In the genomic region with DNA sequence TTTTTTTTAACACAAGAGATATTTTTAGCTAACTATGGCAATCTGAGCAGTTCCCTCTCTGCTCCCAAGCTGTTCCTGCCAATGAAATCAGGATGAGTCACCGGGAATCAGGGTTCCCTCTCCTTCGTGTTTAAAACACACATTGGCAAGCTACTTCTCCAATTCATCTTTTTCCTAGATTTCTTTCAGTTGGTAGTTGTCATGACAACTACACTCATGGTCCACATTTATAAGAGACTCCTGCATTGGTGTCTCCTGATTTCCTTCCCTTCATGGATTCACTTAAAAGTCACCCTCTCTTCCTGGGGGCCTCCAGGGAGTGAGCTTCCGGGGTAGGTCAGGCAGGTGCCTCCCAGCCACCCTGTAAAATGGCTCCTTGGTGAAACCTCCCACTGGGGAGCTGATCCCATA, we compare ENCODE assay signal across 8 cellular contexts.
A peak's percentile ranks its signal among the peaks of the same experiment; 100 is the strongest.
DNase-seq lines count a peak whose midpoint lies in the region; ATAC-seq and TF ChIP-seq lines count a peak whose summit lies in the region.

No MANE protein-coding gene starts in this region.

- WGBS in gastroesophageal sphincter (ENCODE audit: low coverage in 1 of 2), 2 donors, result 0 to 19% methylated on average over 2 to 3 of the region's 3 CpGs

- no peak for TF ChIP-seq CTCF in gastroesophageal sphincter (IDR thresholded peaks at IDR 0.05)

- peak overlapping the region; percentile 81 to 98 (median 88) for H3K27ac ChIP-seq in gastroesophageal sphincter

- peak overlapping the region; percentile 90 for H3K27ac Mint-ChIP-seq in T-helper 17 cell

- H3K27me3 Mint-ChIP-seq in T-helper 17 cell, result no peaks in the 10 kb centered on the region

- no peak for ATAC-seq in T-helper 17 cell
- ATAC-seq in gastroesophageal sphincter, result peak; percentile 75
- ATAC-seq in HG03521 (IDR thresholded peaks at IDR 0.05; ENCODE audit: unreplicated experiment), result no peak

- no peak for TF ChIP-seq POLR2A in gastroesophageal sphincter (IDR thresholded peaks at IDR 0.05)

- H3K4me1 ChIP-seq in gastroesophageal sphincter, result peaks cover 18 to 59% (median 26%) of the 10 kb centered on the region in 3 donors

- H3K4me3 Mint-ChIP-seq in T-helper 17 cell, result no peak overlapping the region

- peaks cover 14% of the 10 kb centered on the region for H3K36me3 Mint-ChIP-seq in T-helper 17 cell (ENCODE audit: low read depth)

- H3K36me3 ChIP-seq in gastroesophageal sphincter, result peaks cover 0 to under 1% of the 10 kb centered on the region in 2 donors

- TF ChIP-seq EP300 in gastroesophageal sphincter (IDR thresholded peaks at IDR 0.05), result no peak

- no peak overlapping the region for H3K4me3 ChIP-seq in gastroesophageal sphincter

- DNase-seq in DMS53 treated with DMSO at 0.1 percent for 48 hours (lab: John Stamatoyannopoulos, UW; ENCODE audit: unreplicated experiment), result peak; percentile 4
- no peak for DNase-seq in T-helper 17 cell
- peak; percentile 77 for DNase-seq in pulmonary artery endothelial cell (ENCODE audit: low read depth, low spot score)
- DNase-seq in NCI-H345 (lab: John Stamatoyannopoulos, UW), result no peak
- no peak for DNase-seq in SIG-M5 (lab: John Stamatoyannopoulos, UW)
- no peak for DNase-seq in stimulated activated CD4-positive, alpha-beta T cell treated with anti-CD3 and anti-CD28 coated beads, Interleukin-4, amount 100 ng/mL, for 24 hours

- H3K4me1 Mint-ChIP-seq in T-helper 17 cell, result peaks cover 15% of the 10 kb centered on the region

- H3K27me3 ChIP-seq in gastroesophageal sphincter, result no peaks in the 10 kb centered on the region

- no peaks in the 10 kb centered on the region for H3K9me3 ChIP-seq in T-helper 17 cell (ENCODE audit: control insufficient read depth, low read length, poor library complexity, severe bottlenecking)
- no peaks in the 10 kb centered on the region for H3K9me3 ChIP-seq in gastroesophageal sphincter

Comparison
In these comparisons a context has a peak if more than half of its experiments do, and no peak if none do; other contexts are left out.
1. DNase-seq: peak in DMS53 treated with DMSO at 0.1 percent for 48 hours (single experiment) and pulmonary artery endothelial cell (single experiment); none in T-helper 17 cell (0 of 3), NCI-H345 (single experiment), SIG-M5 (single experiment) and stimulated activated CD4-positive, alpha-beta T cell treated with anti-CD3 and anti-CD28 coated beads, Interleukin-4, amount 100 ng/mL, for 24 hours (single experiment).